ENCODE assay signal across 1 cellular context in the genomic region with DNA sequence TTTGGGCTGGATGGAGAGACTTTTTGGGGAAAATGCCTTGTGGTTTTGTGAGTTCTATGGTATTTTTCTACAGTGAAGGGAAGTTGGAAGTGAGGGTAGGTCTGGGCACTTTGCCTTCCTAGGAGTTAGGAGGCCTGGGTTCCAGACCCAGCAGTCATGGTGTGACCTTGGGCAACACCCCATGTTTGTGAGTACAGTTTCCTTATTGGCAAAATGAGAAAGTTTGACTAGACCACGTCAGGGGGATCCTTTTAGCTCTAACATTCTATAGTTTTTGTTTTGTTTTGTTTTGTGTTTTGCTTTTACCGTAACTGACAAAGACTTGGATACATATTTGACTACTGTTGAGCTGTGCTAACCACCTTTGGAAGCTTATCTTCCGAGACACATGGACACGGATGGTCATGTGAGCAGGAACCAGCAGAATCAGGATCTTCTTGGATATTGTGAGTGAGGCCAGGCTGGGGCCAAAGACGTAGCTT.
TF ChIP-seq lines count a peak whose summit lies in the region.

No MANE protein-coding gene starts in this region.

TF ChIP-seq in K562, 482 proteins besides CTCF, POLR2A, EP300 and RAD21 (continued from another document and continues in another):
- TF ChIP-seq ZBTB49 (CRISPR knock-in tag; IDR thresholded peaks at IDR 0.05; ENCODE audit: borderline replicate concordance) (no peak), MAFG (tag; conservative IDR thresholded peaks at IDR 0.05) (0 out of 2 replicates have a peak, but pooled peaks have one; percentile 9), PHB (CRISPR knock-in tag; IDR thresholded peaks at IDR 0.05) (no peak), CREB3 (tag; conservative IDR thresholded peaks at IDR 0.05; ENCODE audit: low read depth) (0 out of 2 replicates have a peak, but pooled peaks have one; percentile 76), BCL6 (CRISPR knock-in tag; IDR thresholded peaks at IDR 0.05) (peak; percentile 87), PTTG1 (tag; IDR thresholded peaks at IDR 0.05; ENCODE audit: low read depth) (peak; percentile 82), ELK3 (CRISPR knock-in tag; IDR thresholded peaks at IDR 0.05) (no peak), ZBTB7A (IDR thresholded peaks at IDR 0.05; ENCODE audit: borderline replicate concordance, control insufficient read depth, low read depth, low read length) (no peak), KLF13 (tag; IDR thresholded peaks at IDR 0.05; ENCODE audit: borderline replicate concordance, low read depth) (no peak), CXXC5 (CRISPR knock-in tag; IDR thresholded peaks at IDR 0.05) (peak; percentile 69), ZNF217 (CRISPR knock-in tag; IDR thresholded peaks at IDR 0.05) (no peak), DPF2 (IDR thresholded peaks at IDR 0.05) (0 out of 2 replicates have a peak, but pooled peaks have one; percentile 22), TEAD4 (IDR thresholded peaks at IDR 0.05; ENCODE audit: low read length) (peak; percentile 62), TEAD4 (CRISPR knock-in tag; IDR thresholded peaks at IDR 0.05; ENCODE audit: borderline replicate concordance) (no peak), PYGO2 (tag; IDR thresholded peaks at IDR 0.05) (peak; percentile 87), RNF2 (IDR thresholded peaks at IDR 0.05) (no peak), CBX3 (IDR thresholded peaks at IDR 0.05; ENCODE audit: borderline replicate concordance in 1 of 2, low read length in 2 of 2) (peak in 1 of 2 experiments; percentile 35; a peak in 1 of 3 replicates), MNT (conservative IDR thresholded peaks at IDR 0.05) (no peak), KDM2B (CRISPR knock-in tag; IDR thresholded peaks at IDR 0.05) (no peak), ZNF316 (IDR thresholded peaks at IDR 0.05) (no peak), EP400 (IDR thresholded peaks at IDR 0.05) (no peak), ZNF780A (CRISPR knock-in tag; IDR thresholded peaks at IDR 0.05) (no peak), PHB2 (IDR thresholded peaks at IDR 0.05; ENCODE audit: low read depth) (no peak), ZNF584 (CRISPR knock-in tag; IDR thresholded peaks at IDR 0.05; ENCODE audit: low read depth) (peak; percentile 73; the same call in 1 of the 2 replicates), MEF2D (tag; conservative IDR thresholded peaks at IDR 0.05; ENCODE audit: low read depth) (peak; percentile 62; the same call in 1 of the 2 replicates), ILK (tag; IDR thresholded peaks at IDR 0.05; ENCODE audit: borderline replicate concordance, low read depth) (no peak)
- TF ChIP-seq, protein P1, sequence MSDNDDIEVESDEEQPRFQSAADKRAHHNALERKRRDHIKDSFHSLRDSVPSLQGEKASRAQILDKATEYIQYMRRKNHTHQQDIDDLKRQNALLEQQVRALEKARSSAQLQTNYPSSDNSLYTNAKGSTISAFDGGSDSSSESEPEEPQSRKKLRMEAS (CRISPR knock-in tag; IDR thresholded peaks at IDR 0.05), result no peak
- TF ChIP-seq, protein P2, sequence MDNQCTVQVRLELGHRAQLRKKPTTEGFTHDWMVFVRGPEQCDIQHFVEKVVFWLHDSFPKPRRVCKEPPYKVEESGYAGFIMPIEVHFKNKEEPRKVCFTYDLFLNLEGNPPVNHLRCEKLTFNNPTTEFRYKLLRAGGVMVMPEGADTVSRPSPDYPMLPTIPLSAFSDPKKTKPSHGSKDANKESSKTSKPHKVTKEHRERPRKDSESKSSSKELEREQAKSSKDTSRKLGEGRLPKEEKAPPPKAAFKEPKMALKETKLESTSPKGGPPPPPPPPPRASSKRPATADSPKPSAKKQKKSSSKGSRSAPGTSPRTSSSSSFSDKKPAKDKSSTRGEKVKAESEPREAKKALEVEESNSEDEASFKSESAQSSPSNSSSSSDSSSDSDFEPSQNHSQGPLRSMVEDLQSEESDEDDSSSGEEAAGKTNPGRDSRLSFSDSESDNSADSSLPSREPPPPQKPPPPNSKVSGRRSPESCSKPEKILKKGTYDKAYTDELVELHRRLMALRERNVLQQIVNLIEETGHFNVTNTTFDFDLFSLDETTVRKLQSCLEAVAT (IDR thresholded peaks at IDR 0.05), result no peak
- TF ChIP-seq, protein P3, sequence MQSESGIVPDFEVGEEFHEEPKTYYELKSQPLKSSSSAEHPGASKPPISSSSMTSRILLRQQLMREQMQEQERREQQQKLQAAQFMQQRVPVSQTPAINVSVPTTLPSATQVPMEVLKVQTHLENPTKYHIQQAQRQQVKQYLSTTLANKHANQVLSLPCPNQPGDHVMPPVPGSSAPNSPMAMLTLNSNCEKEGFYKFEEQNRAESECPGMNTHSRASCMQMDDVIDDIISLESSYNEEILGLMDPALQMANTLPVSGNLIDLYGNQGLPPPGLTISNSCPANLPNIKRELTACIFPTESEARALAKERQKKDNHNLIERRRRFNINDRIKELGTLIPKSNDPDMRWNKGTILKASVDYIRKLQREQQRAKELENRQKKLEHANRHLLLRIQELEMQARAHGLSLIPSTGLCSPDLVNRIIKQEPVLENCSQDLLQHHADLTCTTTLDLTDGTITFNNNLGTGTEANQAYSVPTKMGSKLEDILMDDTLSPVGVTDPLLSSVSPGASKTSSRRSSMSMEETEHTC (IDR thresholded peaks at IDR 0.05), result 0 out of 2 replicates have a peak, but pooled peaks have one; percentile 49
- TF ChIP-seq, protein P4, sequence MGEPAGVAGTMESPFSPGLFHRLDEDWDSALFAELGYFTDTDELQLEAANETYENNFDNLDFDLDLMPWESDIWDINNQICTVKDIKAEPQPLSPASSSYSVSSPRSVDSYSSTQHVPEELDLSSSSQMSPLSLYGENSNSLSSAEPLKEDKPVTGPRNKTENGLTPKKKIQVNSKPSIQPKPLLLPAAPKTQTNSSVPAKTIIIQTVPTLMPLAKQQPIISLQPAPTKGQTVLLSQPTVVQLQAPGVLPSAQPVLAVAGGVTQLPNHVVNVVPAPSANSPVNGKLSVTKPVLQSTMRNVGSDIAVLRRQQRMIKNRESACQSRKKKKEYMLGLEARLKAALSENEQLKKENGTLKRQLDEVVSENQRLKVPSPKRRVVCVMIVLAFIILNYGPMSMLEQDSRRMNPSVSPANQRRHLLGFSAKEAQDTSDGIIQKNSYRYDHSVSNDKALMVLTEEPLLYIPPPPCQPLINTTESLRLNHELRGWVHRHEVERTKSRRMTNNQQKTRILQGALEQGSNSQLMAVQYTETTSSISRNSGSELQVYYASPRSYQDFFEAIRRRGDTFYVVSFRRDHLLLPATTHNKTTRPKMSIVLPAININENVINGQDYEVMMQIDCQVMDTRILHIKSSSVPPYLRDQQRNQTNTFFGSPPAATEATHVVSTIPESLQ (CRISPR knock-in tag; IDR thresholded peaks at IDR 0.05), result no peak
- TF ChIP-seq, protein P5, sequence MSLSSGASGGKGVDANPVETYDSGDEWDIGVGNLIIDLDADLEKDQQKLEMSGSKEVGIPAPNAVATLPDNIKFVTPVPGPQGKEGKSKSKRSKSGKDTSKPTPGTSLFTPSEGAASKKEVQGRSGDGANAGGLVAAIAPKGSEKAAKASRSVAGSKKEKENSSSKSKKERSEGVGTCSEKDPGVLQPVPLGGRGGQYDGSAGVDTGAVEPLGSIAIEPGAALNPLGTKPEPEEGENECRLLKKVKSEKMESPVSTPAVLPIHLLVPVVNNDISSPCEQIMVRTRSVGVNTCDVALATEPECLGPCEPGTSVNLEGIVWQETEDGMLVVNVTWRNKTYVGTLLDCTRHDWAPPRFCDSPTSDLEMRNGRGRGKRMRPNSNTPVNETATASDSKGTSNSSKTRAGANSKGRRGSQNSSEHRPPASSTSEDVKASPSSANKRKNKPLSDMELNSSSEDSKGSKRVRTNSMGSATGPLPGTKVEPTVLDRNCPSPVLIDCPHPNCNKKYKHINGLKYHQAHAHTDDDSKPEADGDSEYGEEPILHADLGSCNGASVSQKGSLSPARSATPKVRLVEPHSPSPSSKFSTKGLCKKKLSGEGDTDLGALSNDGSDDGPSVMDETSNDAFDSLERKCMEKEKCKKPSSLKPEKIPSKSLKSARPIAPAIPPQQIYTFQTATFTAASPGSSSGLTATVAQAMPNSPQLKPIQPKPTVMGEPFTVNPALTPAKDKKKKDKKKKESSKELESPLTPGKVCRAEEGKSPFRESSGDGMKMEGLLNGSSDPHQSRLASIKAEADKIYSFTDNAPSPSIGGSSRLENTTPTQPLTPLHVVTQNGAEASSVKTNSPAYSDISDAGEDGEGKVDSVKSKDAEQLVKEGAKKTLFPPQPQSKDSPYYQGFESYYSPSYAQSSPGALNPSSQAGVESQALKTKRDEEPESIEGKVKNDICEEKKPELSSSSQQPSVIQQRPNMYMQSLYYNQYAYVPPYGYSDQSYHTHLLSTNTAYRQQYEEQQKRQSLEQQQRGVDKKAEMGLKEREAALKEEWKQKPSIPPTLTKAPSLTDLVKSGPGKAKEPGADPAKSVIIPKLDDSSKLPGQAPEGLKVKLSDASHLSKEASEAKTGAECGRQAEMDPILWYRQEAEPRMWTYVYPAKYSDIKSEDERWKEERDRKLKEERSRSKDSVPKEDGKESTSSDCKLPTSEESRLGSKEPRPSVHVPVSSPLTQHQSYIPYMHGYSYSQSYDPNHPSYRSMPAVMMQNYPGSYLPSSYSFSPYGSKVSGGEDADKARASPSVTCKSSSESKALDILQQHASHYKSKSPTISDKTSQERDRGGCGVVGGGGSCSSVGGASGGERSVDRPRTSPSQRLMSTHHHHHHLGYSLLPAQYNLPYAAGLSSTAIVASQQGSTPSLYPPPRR (CRISPR knock-in tag; IDR thresholded peaks at IDR 0.05; ENCODE audit: borderline replicate concordance), result no peak
